In the genomic region with DNA sequence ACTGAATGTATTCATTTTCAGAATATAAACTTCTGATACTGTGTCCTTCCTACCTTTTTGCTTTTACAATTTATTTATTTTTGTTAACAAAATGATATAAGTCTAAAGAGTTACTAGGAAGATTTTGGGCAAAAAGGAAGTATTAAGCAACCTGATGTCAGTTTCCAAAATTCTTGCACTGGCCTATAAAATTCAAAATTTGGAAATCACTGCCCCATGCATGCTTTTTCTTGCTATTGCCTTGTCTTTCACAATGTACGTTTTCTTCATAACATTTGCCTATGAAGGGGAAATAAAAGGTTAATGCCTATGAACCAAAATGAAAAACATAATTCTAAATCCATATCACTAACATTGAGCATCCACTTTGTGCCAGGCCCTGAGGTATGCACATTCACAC, we compare ENCODE assay signal across 13 cellular contexts.
"Had no signal": no experiment of that assay in that cellular context is flagged by ENCODE, and none has a peak within 500 bp of the region (broad histone marks: within the 10 kb centered on the region; RNA-seq: fewer than 3 reads in every experiment).

No MANE protein-coding gene starts in this region.

- H3K27me3 ChIP-seq: body of pancreas, heart right ventricle had no signal

- H3K9me2 ChIP-seq: SK-N-SH had no signal

- H3K36me3 ChIP-seq: heart right ventricle, thoracic aorta had no signal

- H3K27ac ChIP-seq: body of pancreas had no signal

- H3K4me3 ChIP-seq: body of pancreas, heart right ventricle, thoracic aorta had no signal

- H3K9me3 Mint-ChIP-seq: activated B cell treated with CpG ODN at 0.5 μM for 24 hours; activated CD4-positive, alpha-beta T cell treated with anti-CD3 and anti-CD28 coated beads, Interleukin-2, amount 10 ng/mL, durations not matched to agents 24 days and 14 days; activated naive CD4-positive, alpha-beta T cell treated with anti-CD3 and anti-CD28 coated beads for 36 hours; memory B cell; T-helper 1 cell treated with Interleukin-12 subunit alpha and Interleukin-12 subunit beta and Interleukin-4 antibody, amounts not matched to agents 30 μg/mL and 1 μg/mL, for 36 hours had no signal

- H3K9me3 ChIP-seq: body of pancreas, heart right ventricle, SK-N-SH, thoracic aorta had no signal

- H3K4me1 ChIP-seq: body of pancreas had no signal

- H3K27ac Mint-ChIP-seq: activated B cell treated with CpG ODN at 0.5 μM for 24 hours; activated CD4-positive, alpha-beta T cell treated with anti-CD3 and anti-CD28 coated beads, Interleukin-2, amount 10 ng/mL, durations not matched to agents 24 days and 14 days; activated naive CD4-positive, alpha-beta T cell treated with anti-CD3 and anti-CD28 coated beads for 36 hours; memory B cell; T-helper 1 cell treated with Interleukin-12 subunit alpha and Interleukin-12 subunit beta and Interleukin-4 antibody, amounts not matched to agents 30 μg/mL and 1 μg/mL, for 36 hours had no signal

- DNase-seq: activated B cell treated with CpG ODN at 0.5 μM for 24 hours; activated CD4-positive, alpha-beta T cell treated with anti-CD3 and anti-CD28 coated beads, Interleukin-2, amount 10 ng/mL, durations not matched to agents 24 days and 14 days; activated CD8-positive, alpha-beta memory T cell treated with anti-CD3 and anti-CD28 coated beads for 24 hours; activated naive CD4-positive, alpha-beta T cell treated with anti-CD3 and anti-CD28 coated beads for 36 hours; effector memory CD4-positive, alpha-beta T cell; heart right ventricle; stimulated activated CD4-positive, alpha-beta T cell treated with anti-CD3 and anti-CD28 coated beads, Interleukin-2, amount 100 ng/mL, for 48 hours; stimulated activated naive CD4-positive, alpha-beta T cell treated with Interleukin-2 at 50 U/mL for 16 hours had no signal

- H3K36me3 Mint-ChIP-seq: memory B cell had no signal

- H3K9ac ChIP-seq: SK-N-SH had no signal

- H3K4me3 Mint-ChIP-seq: activated B cell treated with CpG ODN at 0.5 μM for 24 hours; activated CD4-positive, alpha-beta T cell treated with anti-CD3 and anti-CD28 coated beads, Interleukin-2, amount 10 ng/mL, durations not matched to agents 24 days and 14 days; activated naive CD4-positive, alpha-beta T cell treated with anti-CD3 and anti-CD28 coated beads for 36 hours; memory B cell; T-helper 1 cell treated with Interleukin-12 subunit alpha and Interleukin-12 subunit beta and Interleukin-4 antibody, amounts not matched to agents 30 μg/mL and 1 μg/mL, for 36 hours had no signal

- H3K4me1 Mint-ChIP-seq: activated CD4-positive, alpha-beta T cell treated with anti-CD3 and anti-CD28 coated beads, Interleukin-2, amount 10 ng/mL, durations not matched to agents 24 days and 14 days had no signal
